ENCODE assay signal across 1 cellular context in the genomic region with DNA sequence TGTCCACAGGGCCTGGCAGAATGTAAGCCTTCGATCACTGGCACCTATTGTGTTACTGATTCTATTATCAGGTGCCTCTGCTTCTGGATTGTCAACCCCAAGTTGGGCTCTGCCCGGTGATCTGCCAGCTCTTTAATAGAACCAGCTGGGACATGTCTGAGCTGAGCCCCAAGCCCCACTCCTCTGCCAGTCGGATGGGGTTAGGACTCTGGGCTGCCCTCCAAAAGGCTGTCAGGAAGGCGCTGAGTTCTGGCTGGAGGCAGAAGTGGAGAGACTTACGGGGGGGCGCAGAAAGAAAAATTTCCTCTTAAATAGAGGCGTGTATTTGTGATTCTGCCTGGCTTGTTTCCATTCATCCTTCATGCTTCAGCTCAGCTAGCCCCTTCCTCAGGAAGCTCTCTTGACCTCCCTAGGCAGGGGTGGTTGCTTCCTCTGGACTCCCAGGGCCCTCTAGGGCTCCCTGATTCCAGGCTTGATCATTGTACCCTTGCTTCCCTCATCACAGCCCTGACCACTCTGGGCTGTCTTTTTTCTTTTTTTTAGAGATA.
TF ChIP-seq lines count a peak whose summit lies in the region.

No MANE protein-coding gene starts in this region.

TF ChIP-seq in H1, 55 proteins besides CTCF, POLR2A, EP300 and RAD21:
- TF ChIP-seq, protein P1, sequence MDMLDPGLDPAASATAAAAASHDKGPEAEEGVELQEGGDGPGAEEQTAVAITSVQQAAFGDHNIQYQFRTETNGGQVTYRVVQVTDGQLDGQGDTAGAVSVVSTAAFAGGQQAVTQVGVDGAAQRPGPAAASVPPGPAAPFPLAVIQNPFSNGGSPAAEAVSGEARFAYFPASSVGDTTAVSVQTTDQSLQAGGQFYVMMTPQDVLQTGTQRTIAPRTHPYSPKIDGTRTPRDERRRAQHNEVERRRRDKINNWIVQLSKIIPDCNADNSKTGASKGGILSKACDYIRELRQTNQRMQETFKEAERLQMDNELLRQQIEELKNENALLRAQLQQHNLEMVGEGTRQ (IDR thresholded peaks at IDR 0.05; ENCODE audit: low read length): no peak
- TF ChIP-seq SP4 (IDR thresholded peaks at IDR 0.05; ENCODE audit: low read length): no peak
- no peak for TF ChIP-seq BCL11A (IDR thresholded peaks at IDR 0.05; ENCODE audit: low read depth in 2 of 2, low read length in 2 of 2)
- no peak for TF ChIP-seq KDM1A (IDR thresholded peaks at IDR 0.05; ENCODE audit: borderline replicate concordance, low read length)
- no peak for TF ChIP-seq JUN (IDR thresholded peaks at IDR 0.05; ENCODE audit: low read depth, low read length)
- no peak for TF ChIP-seq KDM5A (IDR thresholded peaks at IDR 0.05; ENCODE audit: low read length)
- TF ChIP-seq SIX5 (IDR thresholded peaks at IDR 0.05; ENCODE audit: low read depth, low read length): no peak
- no peak for TF ChIP-seq TBP (IDR thresholded peaks at IDR 0.05; ENCODE audit: low read depth, low read length)
- no peak for TF ChIP-seq BACH1 (IDR thresholded peaks at IDR 0.05; ENCODE audit: low read length)
- TF ChIP-seq EZH2 (IDR thresholded peaks at IDR 0.05; ENCODE audit: low read depth, low read length, severe bottlenecking): no peak
- TF ChIP-seq SRF (IDR thresholded peaks at IDR 0.05; ENCODE audit: low read depth, low read length): no peak
- no peak for TF ChIP-seq RBBP5 (IDR thresholded peaks at IDR 0.05; ENCODE audit: borderline replicate concordance, low read depth, low read length)
- TF ChIP-seq, protein P2, sequence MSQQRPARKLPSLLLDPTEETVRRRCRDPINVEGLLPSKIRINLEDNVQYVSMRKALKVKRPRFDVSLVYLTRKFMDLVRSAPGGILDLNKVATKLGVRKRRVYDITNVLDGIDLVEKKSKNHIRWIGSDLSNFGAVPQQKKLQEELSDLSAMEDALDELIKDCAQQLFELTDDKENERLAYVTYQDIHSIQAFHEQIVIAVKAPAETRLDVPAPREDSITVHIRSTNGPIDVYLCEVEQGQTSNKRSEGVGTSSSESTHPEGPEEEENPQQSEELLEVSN (IDR thresholded peaks at IDR 0.05): no peak
- no peak for TF ChIP-seq MAFK (IDR thresholded peaks at IDR 0.05; ENCODE audit: low read depth, low read length)
TF ChIP-seq in H1: peak in this region for 0.
